In the genomic region with DNA sequence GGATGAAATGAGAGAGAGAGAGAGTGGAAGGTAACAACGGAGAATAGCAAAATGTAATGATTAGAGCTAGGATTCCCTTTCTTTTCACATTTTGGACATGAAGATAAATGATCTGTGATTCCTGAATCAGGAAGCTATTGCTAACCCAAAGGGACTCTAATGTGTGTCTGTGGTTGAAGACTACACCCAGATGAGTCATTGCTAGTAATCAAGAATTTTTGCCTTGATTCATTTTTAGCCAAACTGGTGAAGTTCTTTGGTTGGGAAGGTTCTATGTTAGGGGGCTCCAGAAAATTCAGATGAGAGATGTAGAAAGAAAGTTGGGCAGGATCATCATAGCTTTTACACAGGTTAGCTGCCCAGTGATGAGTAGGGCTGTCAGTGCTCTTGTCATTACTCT, we compare ENCODE assay signal across 16 cellular contexts.
DNase-seq lines count a peak whose midpoint lies in the region; ATAC-seq, FAIRE-seq and TF ChIP-seq lines count a peak whose summit lies in the region.
"Had no signal": no experiment of that assay in that cellular context is flagged by ENCODE, and none has a peak within 500 bp of the region (broad histone marks: within the 10 kb centered on the region; RNA-seq: fewer than 3 reads in every experiment).

No MANE protein-coding gene starts in this region.

- FAIRE-seq in bronchial epithelial cell (lab: Jason Lieb, UNC) = no peak

- H2AK5ac ChIP-seq in mesenchymal stem cell (ENCODE audit: low read length, severe bottlenecking) = no peak overlapping the region

- H3K27me3 ChIP-seq in bronchial epithelial cell (ENCODE audit: control insufficient read depth, insufficient read depth, low read length) (no peaks in the 10 kb centered on the region), mesenchymal stem cell (ENCODE audit: control insufficient read depth in 1 of 2, insufficient read depth in 1 of 2, low read length in 2 of 2) (no peaks in the 10 kb centered on the region), HAP-1 (ENCODE audit: low read depth) (no peaks in the 10 kb centered on the region)
- H3K27me3 ChIP-seq: BE2C had no signal

- H3K36me3 Mint-ChIP-seq in activated CD4-positive, alpha-beta memory T cell treated with anti-CD3 and anti-CD28 coated beads, Interleukin-2, amount 10 ng/mL, durations not matched to agents 7 days and 5 days (ENCODE audit: low read depth) = no peaks in the 10 kb centered on the region

- H3K27ac ChIP-seq in mesenchymal stem cell (ENCODE audit: low read length, poor library complexity, severe bottlenecking) = no peak overlapping the region
- H3K27ac ChIP-seq: HL-60 had no signal

- H3K36me3 ChIP-seq in bronchial epithelial cell (ENCODE audit: control insufficient read depth, insufficient read depth, low read length) (no peaks in the 10 kb centered on the region), mesenchymal stem cell (ENCODE audit: control insufficient read depth in 1 of 2, insufficient read depth in 2 of 2, low read depth in 1 of 2, low read length in 2 of 2) (peaks cover 16 to 96% of the 10 kb centered on the region in 2 experiments), HAP-1 (replicated peaks) (no peaks in the 10 kb centered on the region)
- H3K36me3 ChIP-seq: BE2C had no signal

- H3K4me3 Mint-ChIP-seq in activated CD4-positive, alpha-beta memory T cell treated with anti-CD3 and anti-CD28 coated beads, Interleukin-2, amount 10 ng/mL, durations not matched to agents 7 days and 5 days = no peak overlapping the region
- H3K4me3 Mint-ChIP-seq: effector memory CD8-positive, alpha-beta T cell had no signal

- DNase-seq in EL (peak; percentile 74), M059J (ENCODE audit: low read depth) (peak; percentile 65), bronchial epithelial cell (ENCODE audit: low read depth) (peak; percentile 72), mesenchymal stem cell (peak; percentile 46), HAP-1 (ENCODE audit: low spot score in 2 of 2) (no peak), NOMO-1 treated with DMSO at 0.1 percent for 48 hours (lab: John Stamatoyannopoulos, UW; ENCODE audit: unreplicated experiment) (no peak)
- DNase-seq in activated CD4-positive, alpha-beta memory T cell treated with anti-CD3 and anti-CD28 coated beads, Interleukin-2, amount 10 ng/mL, durations not matched to agents 7 days and 5 days = no peak
- DNase-seq: activated effector memory CD4-positive, alpha-beta T cell treated with anti-CD3 and anti-CD28 coated beads, Interleukin-2, amount 50 U/mL, for 16 hours; BE2C; DMS 273 treated with DMSO at 0.1 percent for 48 hours; effector memory CD8-positive, alpha-beta T cell; posterior cingulate gyrus; stimulated activated CD4-positive, alpha-beta T cell treated with anti-CD3 and anti-CD28 coated beads, Interleukin-12 subunit alpha, Interleukin-12 subunit beta, amount 100 ng/mL, for 4 hours; substantia nigra had no signal

- H2BK12ac ChIP-seq in mesenchymal stem cell (ENCODE audit: low read length in 2 of 2) = no peak overlapping the region

- no peak overlapping the region for H2BK5ac ChIP-seq in mesenchymal stem cell (ENCODE audit: low read depth, low read length, poor library complexity, severe bottlenecking)

- H3K4me3 ChIP-seq in bronchial epithelial cell (ENCODE audit: low read depth, low read length) = no peak overlapping the region
- H3K4me3 ChIP-seq in mesenchymal stem cell (ENCODE audit: insufficient read depth in 1 of 2, low read depth in 1 of 2, low read length in 2 of 2) = no peak overlapping the region
- H3K4me3 ChIP-seq in HAP-1 = no peak overlapping the region

- H4K91ac ChIP-seq in mesenchymal stem cell (ENCODE audit: low read length) = no peak overlapping the region

- no peak overlapping the region for H3K4ac ChIP-seq in mesenchymal stem cell (ENCODE audit: low read depth in 1 of 2, low read length in 2 of 2)

- H3K9ac ChIP-seq in mesenchymal stem cell (ENCODE audit: low read length) = peak overlapping the region; percentile 62

- H3K79me1 ChIP-seq in mesenchymal stem cell (replicated peaks; ENCODE audit: low read length, poor library complexity, severe bottlenecking) = peaks cover 16% of the 10 kb centered on the region

- no peak overlapping the region for H3K4me2 ChIP-seq in mesenchymal stem cell (ENCODE audit: low read length, poor library complexity, severe bottlenecking)

- no peak overlapping the region for H2BK15ac ChIP-seq in mesenchymal stem cell (ENCODE audit: low read depth, poor library complexity, severe bottlenecking)

- H2BK120ac ChIP-seq in mesenchymal stem cell (ENCODE audit: low read depth, low read length) = no peak overlapping the region

- in situ Hi-C loops in HAP-1 (cut with MboI; ENCODE audit: low sequenced_read_pairs) = no loop called here

- POLR2A ChIA-PET in activated CD4-positive, alpha-beta memory T cell treated with anti-CD3 and anti-CD28 coated beads, Interleukin-2, amount 10 ng/mL, durations not matched to agents 7 days and 5 days (lab: Charles Lee) = no interaction called here

- no peaks in the 10 kb centered on the region for H3K9me3 Mint-ChIP-seq in activated CD4-positive, alpha-beta memory T cell treated with anti-CD3 and anti-CD28 coated beads, Interleukin-2, amount 10 ng/mL, durations not matched to agents 7 days and 5 days
- H3K9me3 Mint-ChIP-seq: effector memory CD8-positive, alpha-beta T cell had no signal

- TF ChIP-seq CTCF in bronchial epithelial cell (IDR thresholded peaks at IDR 0.05; ENCODE audit: insufficient read depth, low read length, severe bottlenecking) = no peak

- H3K14ac ChIP-seq in mesenchymal stem cell (ENCODE audit: low read length in 2 of 2) = no peak overlapping the region

- no peak overlapping the region for H2AFZ ChIP-seq in mesenchymal stem cell (ENCODE audit: low read depth, low read length)

- no peaks in the 10 kb centered on the region for H3K9me3 ChIP-seq in mesenchymal stem cell (ENCODE audit: control insufficient read depth, low read length)
- no peaks in the 10 kb centered on the region for H3K9me3 ChIP-seq in HAP-1
- H3K9me3 ChIP-seq: BE2C had no signal

- H3K4me1 Mint-ChIP-seq in activated CD4-positive, alpha-beta memory T cell treated with anti-CD3 and anti-CD28 coated beads, Interleukin-2, amount 10 ng/mL, durations not matched to agents 7 days and 5 days = peaks cover 2% of the 10 kb centered on the region

- H3K27ac Mint-ChIP-seq in activated CD4-positive, alpha-beta memory T cell treated with anti-CD3 and anti-CD28 coated beads, Interleukin-2, amount 10 ng/mL, durations not matched to agents 7 days and 5 days = no peak overlapping the region
- H3K27ac Mint-ChIP-seq: effector memory CD8-positive, alpha-beta T cell had no signal

- H4K8ac ChIP-seq in mesenchymal stem cell (ENCODE audit: low read length) = no peak overlapping the region

- no peaks in the 10 kb centered on the region for H3K27me3 Mint-ChIP-seq in activated CD4-positive, alpha-beta memory T cell treated with anti-CD3 and anti-CD28 coated beads, Interleukin-2, amount 10 ng/mL, durations not matched to agents 7 days and 5 days

- CTCF ChIA-PET in activated CD4-positive, alpha-beta memory T cell treated with anti-CD3 and anti-CD28 coated beads, Interleukin-2, amount 10 ng/mL, durations not matched to agents 7 days and 5 days (lab: Charles Lee) = interaction anchor here (0.7 kb wide), 1 partner anchor 11 kb away, joined by 3 read pairs; no protein-coding TSS in a partner anchor

- no peak for ATAC-seq in GM18519 (IDR thresholded peaks at IDR 0.05; ENCODE audit: low FRiP score, unreplicated experiment)
- ATAC-seq: effector memory CD8-positive, alpha-beta T cell had no signal

- 71% methylated on average over 1 of the region's 1 CpG for WGBS in mesenchymal stem cell

- no peak overlapping the region for H3K18ac ChIP-seq in mesenchymal stem cell (ENCODE audit: low read depth in 1 of 2, low read length in 2 of 2)

- H3K4me1 ChIP-seq in mesenchymal stem cell (ENCODE audit: control insufficient read depth, insufficient read depth, low read depth, low read length) (no peaks in the 10 kb centered on the region), HAP-1 (no peaks in the 10 kb centered on the region)

- H3K23ac ChIP-seq in mesenchymal stem cell (ENCODE audit: low read length in 2 of 2) = no peak overlapping the region

Comparison
In these comparisons a context has a peak if more than half of its experiments do, and no peak if none do; other contexts are left out.
1. DNase-seq: peak in EL (single experiment), M059J (single experiment), bronchial epithelial cell (single experiment) and mesenchymal stem cell (single experiment); none in activated CD4-positive, alpha-beta memory T cell treated with anti-CD3 and anti-CD28 coated beads, Interleukin-2, amount 10 ng/mL, durations not matched to agents 7 days and 5 days (single experiment), HAP-1 (0 of 2) and NOMO-1 treated with DMSO at 0.1 percent for 48 hours (single experiment).